ENCODE assay signal across 1 cellular context in the genomic region with DNA sequence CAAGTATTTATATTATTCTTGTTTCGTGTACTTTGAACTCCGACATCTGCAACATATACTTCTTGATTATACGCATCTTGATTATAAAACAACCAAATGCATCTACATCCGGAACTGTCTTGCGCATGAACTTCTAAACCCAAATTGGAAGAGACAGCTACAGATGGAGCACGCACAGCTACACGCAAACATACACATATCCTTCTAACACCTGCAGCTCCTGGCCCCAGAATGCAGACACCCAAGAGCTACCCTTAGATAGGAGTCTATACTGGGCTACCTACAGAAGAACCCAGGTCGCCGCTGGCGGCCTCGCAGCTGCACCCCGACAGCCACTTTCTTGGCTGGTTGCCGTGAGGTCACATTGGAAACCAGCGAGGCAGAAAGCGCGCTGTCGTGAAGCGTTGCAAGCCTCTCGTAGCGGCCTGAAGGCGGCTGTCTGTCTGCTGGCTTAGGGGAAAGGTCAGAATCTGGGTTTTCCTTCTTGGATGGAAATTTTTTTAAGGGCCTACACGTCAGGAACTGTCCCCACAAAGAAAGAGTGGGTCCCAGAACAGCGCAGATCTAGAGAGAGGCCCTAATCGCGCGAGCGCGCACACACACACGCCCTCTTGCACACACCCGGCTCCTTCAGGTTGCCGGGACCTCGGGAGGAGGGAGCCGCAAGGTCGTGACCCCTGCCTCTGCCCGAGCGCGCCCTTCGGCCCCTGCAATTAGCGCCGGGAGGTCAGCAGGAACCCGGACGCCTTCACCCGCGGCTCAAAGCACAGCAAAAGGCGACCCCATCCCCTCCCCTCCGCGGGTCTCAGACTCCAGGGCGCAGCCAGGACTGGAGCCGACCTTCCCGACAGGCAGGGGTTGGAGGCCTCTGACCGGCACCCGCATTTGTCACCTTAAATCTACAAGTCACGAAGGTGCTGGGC.
TF ChIP-seq lines count a peak whose summit lies in the region.

No MANE protein-coding gene starts in this region.

TF ChIP-seq in HepG2, 621 proteins besides CTCF, POLR2A, EP300 and RAD21 (continued from another document and continues in another):
- no peak for TF ChIP-seq ZBTB40 (IDR thresholded peaks at IDR 0.05)
- 0 out of 2 replicates have a peak, but pooled peaks have one; percentile 35 for TF ChIP-seq ZBTB40 (CRISPR knock-in tag; IDR thresholded peaks at IDR 0.05)
- TF ChIP-seq HMGXB4 (CRISPR knock-in tag; IDR thresholded peaks at IDR 0.05; ENCODE audit: borderline replicate concordance in 1 of 2, low read depth in 1 of 2) = peak in 1 of 2 experiments; percentile 28; a peak in 1 of 4 replicates
- 0 out of 2 replicates have a peak, but pooled peaks have one; percentile 43 for TF ChIP-seq RXRB (CRISPR knock-in tag; IDR thresholded peaks at IDR 0.05; ENCODE audit: borderline replicate concordance)
- TF ChIP-seq PRDM10 (CRISPR knock-in tag; IDR thresholded peaks at IDR 0.05; ENCODE audit: low read depth) = no peak
- peak; percentile 47; the same call in 1 of the 2 replicates for TF ChIP-seq TAF1 (CRISPR knock-in tag; IDR thresholded peaks at IDR 0.05)
- peak; percentile 49; the same call in 1 of the 2 replicates for TF ChIP-seq ZNF280B (CRISPR knock-in tag; IDR thresholded peaks at IDR 0.05; ENCODE audit: borderline replicate concordance)
- TF ChIP-seq NR2F2 (IDR thresholded peaks at IDR 0.05; ENCODE audit: borderline replicate concordance, low read depth) = peak; percentile 69; the same call in 1 of the 2 replicates
- no peak; the same call in 1 of the 2 replicates for TF ChIP-seq FOXA3 (CRISPR knock-in tag; IDR thresholded peaks at IDR 0.05)
- no peak for TF ChIP-seq BORCS8-MEF2B (CRISPR knock-in tag; IDR thresholded peaks at IDR 0.05)
- peak; percentile 86 for TF ChIP-seq AGO2 (optimal IDR thresholded peaks at IDR 0.05; ENCODE audit: low read depth, low read length)
- TF ChIP-seq RARA (CRISPR knock-in tag; IDR thresholded peaks at IDR 0.05) = peak; percentile 78
- no peak for TF ChIP-seq ZNF468 (CRISPR knock-in tag; IDR thresholded peaks at IDR 0.05)
- peak; percentile 89 for TF ChIP-seq ESRRA (CRISPR knock-in tag; IDR thresholded peaks at IDR 0.05; ENCODE audit: low read depth)
- no peak for TF ChIP-seq ZNF343 (CRISPR knock-in tag; IDR thresholded peaks at IDR 0.05)
- TF ChIP-seq NR2F1 (CRISPR knock-in tag; IDR thresholded peaks at IDR 0.05) = peak; percentile 83 to 94
- TF ChIP-seq ZFP91 (CRISPR knock-in tag; IDR thresholded peaks at IDR 0.05; ENCODE audit: borderline replicate concordance) = peak; percentile 80
- TF ChIP-seq FOXP4 (CRISPR knock-in tag; IDR thresholded peaks at IDR 0.05) = peak; percentile 52; the same call in 1 of the 2 replicates
- peak; percentile 16; the same call in 1 of the 2 replicates for TF ChIP-seq HOXA5 (CRISPR knock-in tag; IDR thresholded peaks at IDR 0.05)
- peak; percentile 81 for TF ChIP-seq HNF4A (CRISPR knock-in tag; IDR thresholded peaks at IDR 0.05)
- TF ChIP-seq HOXA3 (CRISPR knock-in tag; IDR thresholded peaks at IDR 0.05) = peak; percentile 65
- TF ChIP-seq ZNF777 (CRISPR knock-in tag; IDR thresholded peaks at IDR 0.05) = 0 out of 2 replicates have a peak, but pooled peaks have one; percentile 30
